ENCODE assay signal across 8 cellular contexts in the genomic region with DNA sequence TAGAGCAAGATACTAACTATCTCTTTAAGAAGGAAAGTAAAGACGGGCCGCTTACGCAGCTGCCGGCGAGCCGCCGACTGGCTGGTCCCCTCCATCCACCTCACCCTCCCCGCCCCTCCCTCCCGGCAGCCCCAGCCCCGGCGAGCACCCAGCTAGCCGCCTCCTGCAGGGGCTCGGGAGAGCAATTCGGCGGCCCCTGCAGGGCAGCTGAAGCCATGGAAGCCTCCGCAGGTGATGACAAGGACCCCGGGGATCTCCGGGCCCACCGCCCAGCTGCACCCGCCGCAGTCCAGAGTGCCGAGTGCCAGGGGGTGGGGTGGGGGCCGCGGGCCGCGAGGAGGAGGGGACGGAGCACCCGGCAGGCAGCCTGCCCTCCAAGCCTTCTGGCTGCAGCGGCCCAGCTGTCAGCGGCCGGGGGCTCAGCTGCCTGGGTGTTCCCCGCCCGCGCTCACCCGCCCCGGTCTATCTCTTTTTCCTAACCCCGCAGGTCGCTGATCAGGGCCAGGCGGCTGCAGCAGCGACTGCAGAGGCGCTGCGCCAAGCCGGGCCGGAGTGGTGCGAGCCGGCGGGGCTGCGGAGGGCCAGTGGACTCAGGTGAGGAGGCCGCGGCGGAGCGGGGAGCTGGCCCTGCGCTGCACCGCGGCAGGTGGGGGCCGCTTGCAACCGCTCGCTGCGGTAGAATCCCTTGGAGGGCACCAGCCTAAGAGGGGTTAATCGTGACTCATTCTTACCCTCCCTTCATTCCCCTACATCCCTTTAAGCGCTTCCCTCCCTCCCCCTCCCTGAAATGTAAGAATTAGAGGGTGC. TPM values are rescaled to one million over a fixed set of nuclear protein-coding genes. Genes with fewer than 3 reads are reported as not detected.
DNase-seq lines count a peak whose midpoint lies in the region; ATAC-seq, FAIRE-seq and TF ChIP-seq lines count a peak whose summit lies in the region.

A gene with protein sequence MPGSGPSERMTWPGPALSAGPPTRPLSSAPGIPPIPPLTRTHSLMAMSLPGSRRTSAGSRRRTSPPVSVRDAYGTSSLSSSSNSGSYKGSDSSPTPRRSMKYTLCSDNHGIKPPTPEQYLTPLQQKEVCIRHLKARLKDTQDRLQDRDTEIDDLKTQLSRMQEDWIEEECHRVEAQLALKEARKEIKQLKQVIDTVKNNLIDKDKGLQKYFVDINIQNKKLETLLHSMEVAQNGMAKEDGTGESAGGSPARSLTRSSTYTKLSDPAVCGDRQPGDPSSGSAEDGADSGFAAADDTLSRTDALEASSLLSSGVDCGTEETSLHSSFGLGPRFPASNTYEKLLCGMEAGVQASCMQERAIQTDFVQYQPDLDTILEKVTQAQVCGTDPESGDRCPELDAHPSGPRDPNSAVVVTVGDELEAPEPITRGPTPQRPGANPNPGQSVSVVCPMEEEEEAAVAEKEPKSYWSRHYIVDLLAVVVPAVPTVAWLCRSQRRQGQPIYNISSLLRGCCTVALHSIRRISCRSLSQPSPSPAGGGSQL (plus strand): TSS at position 128 of the 807 bp plus-strand sequence. CDS start 29,946 bp downstream, outside the sequence.

- peaks cover 6% of the 10 kb centered on the region for H4K20me1 ChIP-seq in neural progenitor cell (ENCODE audit: low read depth)

- peaks cover 22% of the 10 kb centered on the region for H3F3A ChIP-seq in neural progenitor cell (ENCODE audit: low read depth)

- H3K27me3 ChIP-seq in neural progenitor cell, result peaks cover 29% of the 10 kb centered on the region

- H3K4me2 ChIP-seq in neural progenitor cell, result peak within 1 kb of the TSS; percentile 83

- no peaks in the 10 kb centered on the region for H3K36me3 ChIP-seq in neural progenitor cell

- no peak for FAIRE-seq in frontal cortex (lab: Jason Lieb, UNC)

- peaks cover 8% of the 10 kb centered on the region for H3K4me1 ChIP-seq in neural progenitor cell

- H3K36me3 Mint-ChIP-seq in neural progenitor cell, result no peaks in the 10 kb centered on the region

- H2AFZ ChIP-seq in neural progenitor cell (replicated peaks), result peak within 1 kb of the TSS; percentile 90

- H3K4me1 Mint-ChIP-seq in neural progenitor cell, result peaks cover 11% of the 10 kb centered on the region
- H3K4me1 Mint-ChIP-seq in stimulated activated naive CD8-positive, alpha-beta T cell treated with anti-CD3 and anti-CD28 coated beads, Interleukin-15, amount 100 ng/mL, for 72 hours, result peaks cover 52% of the 10 kb centered on the region

- H3K9ac ChIP-seq in neural progenitor cell, result no peak within 1 kb of the TSS

- H3K9me3 ChIP-seq in neural progenitor cell (ENCODE audit: low read depth), result no peaks in the 10 kb centered on the region

- H3K4me3 ChIP-seq in GM12864 (ENCODE audit: low read depth, low read length), result peak within 1 kb of the TSS; percentile 42
- H3K4me3 ChIP-seq in neural progenitor cell, result peak within 1 kb of the TSS; percentile 81

- H3K79me2 ChIP-seq in neural progenitor cell (ENCODE audit: low read depth), result no peaks in the 10 kb centered on the region

- no peak within 1 kb of the TSS for H3K27ac ChIP-seq in neural progenitor cell

- H3K27ac Mint-ChIP-seq in neural progenitor cell, result no peak within 1 kb of the TSS
- peak within 1 kb of the TSS; percentile 93 to 96 for H3K27ac Mint-ChIP-seq in stimulated activated naive CD8-positive, alpha-beta T cell treated with anti-CD3 and anti-CD28 coated beads, Interleukin-15, amount 100 ng/mL, for 72 hours

- DNase-seq in GM12864 (ENCODE audit: low read depth), result no peak
- DNase-seq in SHP77 (lab: John Stamatoyannopoulos, UW), result peak; percentile 60 to 63
- peak; percentile 75 for DNase-seq in activated naive CD4-positive, alpha-beta T cell treated with Interleukin-2 at 50 U/mL for 16 hours
- peak; percentile 44 to 53 for DNase-seq in frontal cortex (ENCODE audit: low spot score in 2 of 2)
- DNase-seq in neural progenitor cell (ENCODE audit: low spot score), result peak; percentile 79
- peak; percentile 68 to 78 for DNase-seq in stimulated activated naive CD8-positive, alpha-beta T cell treated with anti-CD3 and anti-CD28 coated beads, Interleukin-15, amount 100 ng/mL, for 72 hours

- peaks cover 3% of the 10 kb centered on the region for H3K9me3 Mint-ChIP-seq in neural progenitor cell
- peaks cover 0 to 7% of the 10 kb centered on the region in 2 donors for H3K9me3 Mint-ChIP-seq in stimulated activated naive CD8-positive, alpha-beta T cell treated with anti-CD3 and anti-CD28 coated beads, Interleukin-15, amount 100 ng/mL, for 72 hours

- H3K27me3 Mint-ChIP-seq in neural progenitor cell (ENCODE audit: insufficient read depth, low read depth), result peaks cover 15% of the 10 kb centered on the region
- H3K27me3 Mint-ChIP-seq in stimulated activated naive CD8-positive, alpha-beta T cell treated with anti-CD3 and anti-CD28 coated beads, Interleukin-15, amount 100 ng/mL, for 72 hours, result no peaks in the 10 kb centered on the region

- ATAC-seq in HG03521 (IDR thresholded peaks at IDR 0.05; ENCODE audit: unreplicated experiment), result peak; percentile 69
- peak; percentile 95 for ATAC-seq in stimulated activated naive CD8-positive, alpha-beta T cell treated with anti-CD3 and anti-CD28 coated beads, Interleukin-15, amount 100 ng/mL, for 72 hours
- ATAC-seq in HG03342 (IDR thresholded peaks at IDR 0.05; ENCODE audit: unreplicated experiment), result no peak

- peak within 1 kb of the TSS; percentile 87 for H3K4me3 Mint-ChIP-seq in neural progenitor cell
- H3K4me3 Mint-ChIP-seq in stimulated activated naive CD8-positive, alpha-beta T cell treated with anti-CD3 and anti-CD28 coated beads, Interleukin-15, amount 100 ng/mL, for 72 hours, result peak within 1 kb of the TSS; percentile 91 to 95

- TF ChIP-seq CTCF in GM12864 (IDR thresholded peaks at IDR 0.05; ENCODE audit: low read depth, low read length, missing control alignments) (no peak), neural progenitor cell (IDR thresholded peaks at IDR 0.05) (no peak)

RNA-seq across cellular contexts. Expression of the gene that starts here (rescaled TPM):
- total RNA-seq in frontal cortex (21.6 TPM), neural progenitor cell (ENCODE audit: low replicate concordance) (0.43 and 0.90 TPM in 2 replicates)

Comparison
In these comparisons a context has a peak if more than half of its experiments do, and no peak if none do; other contexts are left out.
1. RNA of the gene that starts here (total RNA-seq): 21.6 TPM in frontal cortex (single experiment); 0.43 to 0.90 TPM in neural progenitor cell; every median in the first group is over 10 times any median in the second.
2. Peak in DNase-seq, H3K4me3 ChIP-seq and H3K4me2 ChIP-seq in neural progenitor cell; RNA of the gene not detected or under 1 TPM.